In genomic region chr9:93097496-93098205, GRCh38 we compare ENCODE assay signal across 9 cellular contexts. TPM values are rescaled to one million over a fixed set of nuclear protein-coding genes. Genes with fewer than 3 reads are reported as not detected.
DNase-seq lines count a peak whose midpoint lies in the region; ATAC-seq, FAIRE-seq and TF ChIP-seq lines count a peak whose summit lies in the region.
"Had no signal": no experiment of that assay in that cellular context is flagged by ENCODE, and none has a peak within 500 bp of the region (broad histone marks: within the 10 kb centered on the region; RNA-seq: fewer than 3 reads in every experiment).

No MANE protein-coding gene starts in this region.

- ATAC-seq in GM21423 (IDR thresholded peaks at IDR 0.05; ENCODE audit: unreplicated experiment) (no peak), GM18909 (IDR thresholded peaks at IDR 0.05; ENCODE audit: poor library complexity, unreplicated experiment) (no peak)

- H3K9me3 Mint-ChIP-seq in astrocyte (ENCODE audit: unreplicated experiment) = no peaks in the 10 kb centered on the region

- H3K4me1 Mint-ChIP-seq in astrocyte (ENCODE audit: low read depth, unreplicated experiment) = peaks cover 15% of the 10 kb centered on the region

- H3K4me1 ChIP-seq in astrocyte (ENCODE audit: insufficient read depth, low read length) (peaks cover 25% of the 10 kb centered on the region), liver (ENCODE audit: control insufficient read depth in 4 of 4, insufficient read depth in 4 of 4, low read length in 3 of 4) (peaks cover 8 to 34% (median 20%) of the 10 kb centered on the region in 4 donors), subcutaneous abdominal adipose tissue (ENCODE audit: control insufficient read depth in 5 of 5, insufficient read depth in 5 of 5, low read length in 5 of 5) (peaks cover 10 to 66% (median 58%) of the 10 kb centered on the region in 5 donors)

- no peaks in the 10 kb centered on the region for H3K27me3 Mint-ChIP-seq in astrocyte (ENCODE audit: low read depth, unreplicated experiment)

- no peak for TF ChIP-seq CTCF in astrocyte (IDR thresholded peaks at IDR 0.05; ENCODE audit: insufficient read depth, low read depth, low read length)
- TF ChIP-seq CTCF in liver (IDR thresholded peaks at IDR 0.05; ENCODE audit: low read depth, low read length, missing input control) = no peak

- WGBS in liver = 86% methylated on average over 11 of the region's 11 CpGs

- FAIRE-seq in astrocyte (lab: Jason Lieb, UNC) = no peak

- H4K20me1 ChIP-seq in astrocyte (ENCODE audit: insufficient read depth, low read length) = peaks cover 47% of the 10 kb centered on the region

- H3K9ac ChIP-seq in astrocyte (ENCODE audit: low read length) = peak overlapping the region; percentile 80
- H3K9ac ChIP-seq in liver (ENCODE audit: low read depth in 1 of 2, low read length in 2 of 2) = peak overlapping the region in 1 of 2 donors; percentile 0
- H3K9ac ChIP-seq in subcutaneous abdominal adipose tissue (ENCODE audit: low read length in 5 of 5) = peak overlapping the region in 4 of 5 donors; percentile 45 to 84 (median 80)

- no peaks in the 10 kb centered on the region for H3K36me3 ChIP-seq in KOPT-K1 (ENCODE audit: insufficient read depth, low read length)
- H3K36me3 ChIP-seq in astrocyte (ENCODE audit: insufficient read depth, low read length) = no peaks in the 10 kb centered on the region
- H3K36me3 ChIP-seq in liver (ENCODE audit: control insufficient read depth in 4 of 4, insufficient read depth in 3 of 4, low read depth in 1 of 4, low read length in 3 of 4) = no peaks in the 10 kb centered on the region
- H3K36me3 ChIP-seq in subcutaneous abdominal adipose tissue (ENCODE audit: control insufficient read depth in 5 of 5, insufficient read depth in 5 of 5, low read length in 5 of 5) = no peaks in the 10 kb centered on the region

- peaks cover 58% of the 10 kb centered on the region for H3K79me2 ChIP-seq in astrocyte (ENCODE audit: insufficient read depth, low read length)

- peak overlapping the region; percentile 80 for H3K27ac Mint-ChIP-seq in astrocyte (ENCODE audit: unreplicated experiment)

- H2AFZ ChIP-seq in astrocyte (ENCODE audit: low read depth, low read length) = no peak overlapping the region

- H3K4me3 Mint-ChIP-seq in astrocyte (ENCODE audit: unreplicated experiment) = peak overlapping the region; percentile 88

- H3K36me3 Mint-ChIP-seq in astrocyte (ENCODE audit: low read depth, unreplicated experiment) = no peaks in the 10 kb centered on the region

- H3K27ac ChIP-seq in KOPT-K1 (ENCODE audit: low read depth, low read length, poor library complexity, severe bottlenecking) = peak overlapping the region; percentile 66
- H3K27ac ChIP-seq in astrocyte (ENCODE audit: low read depth, low read length) = peak overlapping the region; percentile 47
- H3K27ac ChIP-seq in liver (ENCODE audit: low read depth in 1 of 2, low read length in 2 of 2) = peak overlapping the region; percentile 74 to 87
- H3K27ac ChIP-seq in subcutaneous abdominal adipose tissue (ENCODE audit: low read depth, low read length) = peak overlapping the region; percentile 77

- DNase-seq in astrocyte (ENCODE audit: low read depth) = no peak
- DNase-seq in SW480 (ENCODE audit: low spot score) = no peak
- no peak for DNase-seq in DMS53 treated with DMSO at 0.1 percent for 48 hours (lab: John Stamatoyannopoulos, UW; ENCODE audit: unreplicated experiment)

- H3K4me3 ChIP-seq in astrocyte (ENCODE audit: insufficient read depth, low read depth, low read length) (peak overlapping the region; percentile 83), liver (ENCODE audit: low read depth in 1 of 3, low read length in 3 of 3) (no peak overlapping the region), subcutaneous abdominal adipose tissue (ENCODE audit: low read depth in 1 of 5, low read length in 5 of 5) (peak overlapping the region in 4 of 5 donors; percentile 71 to 87 (median 80))

- H3K9me3 ChIP-seq in KOPT-K1 (ENCODE audit: insufficient read depth, low read length, poor library complexity, severe bottlenecking) = no peaks in the 10 kb centered on the region
- H3K9me3 ChIP-seq in astrocyte (ENCODE audit: insufficient read depth, low read depth, low read length) = no peaks in the 10 kb centered on the region
- H3K9me3 ChIP-seq in liver (ENCODE audit: control insufficient read depth in 4 of 4, low read length in 3 of 4) = no peaks in the 10 kb centered on the region
- H3K9me3 ChIP-seq in subcutaneous abdominal adipose tissue (ENCODE audit: control insufficient read depth in 5 of 5, low read length in 5 of 5) = no peaks in the 10 kb centered on the region

- no peaks in the 10 kb centered on the region for H3K27me3 ChIP-seq in astrocyte (ENCODE audit: insufficient read depth, low read length)
- no peaks in the 10 kb centered on the region for H3K27me3 ChIP-seq in liver (ENCODE audit: control insufficient read depth in 4 of 4, insufficient read depth in 4 of 4, low read length in 3 of 4)
- no peaks in the 10 kb centered on the region for H3K27me3 ChIP-seq in subcutaneous abdominal adipose tissue (ENCODE audit: control insufficient read depth in 5 of 5, insufficient read depth in 4 of 5, low read length in 5 of 5)

- peak overlapping the region; percentile 96 for H3K4me2 ChIP-seq in astrocyte (ENCODE audit: low read length)

- TF ChIP-seq RAD21 in liver (IDR thresholded peaks at IDR 0.05) = no peak

TF ChIP-seq in liver, 16 proteins besides CTCF, POLR2A, EP300 and RAD21:
- TF ChIP-seq MAX (IDR thresholded peaks at IDR 0.05) (no peak), EGR1 (IDR thresholded peaks at IDR 0.05; ENCODE audit: low read depth in 2 of 2) (no peak), ATF3 (IDR thresholded peaks at IDR 0.05) (no peak), JUND (IDR thresholded peaks at IDR 0.05) (no peak)

RNA-seq across cellular contexts. Expression of gene CARD19, which starts 1.6 kb away (rescaled TPM):
- total RNA-seq in astrocyte (33.8 and 36.3 TPM in 2 replicates), liver (10 to 100 TPM; 13.0 to 15.5 TPM)
- polyA plus RNA-seq in liver = 10 to 100 TPM; 17.2 to 18.2 TPM

RNA-seq across cellular contexts. Expression of gene NINJ1, which starts 36.4 kb away (rescaled TPM):
- 26.9 and 28.3 TPM in 2 replicates for total RNA-seq in astrocyte
- 10 to 100 TPM; 31.2 to 40.0 TPM for total RNA-seq in liver
- polyA plus RNA-seq in liver = 10 to 100 TPM; 70.4 to 72.1 TPM

RNA-seq across cellular contexts. Expression of gene SUSD3, which starts 39.1 kb away (rescaled TPM):
- total RNA-seq in astrocyte = not detected in 2 replicates
- 1 to 10 TPM; 4.1 to 9.7 TPM for total RNA-seq in liver
- polyA plus RNA-seq in liver = 10 to 100 TPM; 13.9 to 19.2 TPM
- total RNA-seq: lung microvascular endothelial cell had no signal

Comparison
In these comparisons a context has a peak if more than half of its experiments do, and no peak if none do; other contexts are left out.
1. H3K4me3 ChIP-seq: peak in astrocyte (single experiment) and subcutaneous abdominal adipose tissue (4 of 5); none in liver (0 of 3).
2. Peak in every context shown above with its lines, with median percentiles within 50 percentile points of each other: H3K27ac ChIP-seq.